ENCODE assay signal across 13 cellular contexts in genomic region chr12:50809131-50809530, GRCh38. TPM values are rescaled to one million over a fixed set of nuclear protein-coding genes. Genes with fewer than 3 reads are reported as not detected.
"Had no signal": no experiment of that assay in that cellular context is flagged by ENCODE, and none has a peak within 500 bp of the region (broad histone marks: within the 10 kb centered on the region; RNA-seq: fewer than 3 reads in every experiment).

No MANE protein-coding gene starts in this region.

RNA-seq across cellular contexts. Expression of gene TMPRSS12, which starts 33.6 kb away (rescaled TPM):
- total RNA-seq: stomach, subcutaneous adipose tissue, temporal lobe, thoracic aorta, tibial nerve, transverse colon, upper lobe of left lung, upper lobe of right lung, ureter, urinary bladder, uterus, vagina had no signal
- polyA plus RNA-seq: stomach, thymus, urinary bladder had no signal
